Comparison of ENCODE assay signal across 8 cellular contexts in the genomic region with DNA sequence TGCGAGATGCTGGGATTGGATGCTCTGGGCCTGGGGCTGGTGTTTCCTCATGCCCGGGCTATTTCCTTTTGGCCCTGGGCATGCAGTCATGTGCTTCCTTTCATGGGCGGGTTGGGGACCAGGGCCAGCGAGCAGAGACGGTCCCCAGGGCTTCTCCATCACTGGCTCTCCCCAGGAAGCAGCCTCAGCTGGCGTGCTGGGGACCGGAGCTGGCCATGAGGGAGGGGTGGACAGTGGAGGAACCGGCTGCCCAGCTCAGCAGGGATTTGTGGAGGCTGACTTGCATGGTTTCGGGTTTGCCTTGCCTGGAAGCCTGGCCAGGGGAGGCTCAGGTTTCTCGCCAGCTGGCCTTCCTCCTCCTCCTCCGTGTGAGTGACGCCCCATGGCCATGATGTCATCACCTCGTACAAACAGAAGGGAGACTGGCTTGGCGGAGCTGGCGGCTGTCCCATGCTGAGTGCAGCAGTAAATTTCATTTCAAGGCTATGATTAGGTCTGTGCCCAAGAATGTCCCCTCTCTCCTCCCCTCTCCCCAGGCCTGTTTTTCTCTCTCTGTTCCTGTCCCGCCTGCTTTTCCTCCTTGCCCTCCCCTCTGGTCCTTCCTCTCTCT. TPM values are rescaled to one million over a fixed set of nuclear protein-coding genes. Genes with fewer than 3 reads are reported as not detected.
A peak's percentile ranks its signal among the peaks of the same experiment; 100 is the strongest.
DNase-seq lines count a peak whose midpoint lies in the region; ATAC-seq and TF ChIP-seq lines count a peak whose summit lies in the region.

No MANE protein-coding gene starts in this region.

- CTCF ChIA-PET in CD4-positive, alpha-beta T cell (lab: Charles Lee) = no interaction called here

- no peaks in the 10 kb centered on the region for H3K36me3 Mint-ChIP-seq in CD4-positive, alpha-beta T cell (ENCODE audit: low read depth)

- H3K9me3 Mint-ChIP-seq in CD4-positive, alpha-beta T cell = no peaks in the 10 kb centered on the region

- DNase-seq in DMS53 treated with DMSO at 0.1 percent for 48 hours (lab: John Stamatoyannopoulos, UW; ENCODE audit: unreplicated experiment) = peak; percentile 86
- DNase-seq in NCI-H2081 (lab: John Stamatoyannopoulos, UW) = peak; percentile 91 to 94
- peak; percentile 94 for DNase-seq in amniotic stem cell (lab: John Stamatoyannopoulos, UW)
- DNase-seq in cardiac septum (ENCODE audit: low spot score) = peak; percentile 94
- peak; percentile 87 for DNase-seq in pons (ENCODE audit: low spot score)
- no peak for DNase-seq in NCI-H1048 (lab: John Stamatoyannopoulos, UW)
- DNase-seq in CD4-positive, alpha-beta T cell = no peak

- H3K27me3 Mint-ChIP-seq in CD4-positive, alpha-beta T cell = no peaks in the 10 kb centered on the region

- no peaks in the 10 kb centered on the region for H3K27me3 ChIP-seq in CD4-positive, alpha-beta T cell (ENCODE audit: control insufficient read depth, insufficient read depth, low read length)

- no peak for ATAC-seq in HG02678 (IDR thresholded peaks at IDR 0.05; ENCODE audit: unreplicated experiment)
- ATAC-seq in CD4-positive, alpha-beta T cell (ENCODE audit: poor library complexity) = no peak

- H3K27ac ChIP-seq in CD4-positive, alpha-beta T cell (ENCODE audit: low read depth, low read length) = no peak overlapping the region

- H3K4me3 Mint-ChIP-seq in CD4-positive, alpha-beta T cell = no peak overlapping the region

- intact Hi-C loops in cardiac septum (cut with DNase I) = loop anchor here (5.0 kb wide), 2 partner anchors 38 to 52 kb away; no protein-coding TSS in a partner anchor
- intact Hi-C loops in CD4-positive, alpha-beta T cell (cut with DNase I, micrococcal nuclease) = no loop called here

- no peak overlapping the region for H3K27ac Mint-ChIP-seq in CD4-positive, alpha-beta T cell

- TF ChIP-seq CTCF in CD4-positive, alpha-beta T cell (IDR thresholded peaks at IDR 0.05) = no peak

- peaks cover 3% of the 10 kb centered on the region for H3K4me1 Mint-ChIP-seq in CD4-positive, alpha-beta T cell (ENCODE audit: low read depth)

- no peaks in the 10 kb centered on the region for H3K9me3 ChIP-seq in CD4-positive, alpha-beta T cell (ENCODE audit: control insufficient read depth, low read length)

- POLR2A ChIA-PET in CD4-positive, alpha-beta T cell (lab: Charles Lee) = no interaction called here

RNA-seq across cellular contexts. Expression of a gene that starts 8.9 kb away (rescaled TPM):
- total RNA-seq in cardiac septum = 95.5 TPM
- 1 to 10 TPM; 6.2 to 7.0 TPM for total RNA-seq in CD4-positive, alpha-beta T cell

RNA-seq across cellular contexts. Expression of a gene that starts 31.1 kb away (rescaled TPM):
- total RNA-seq in cardiac septum = 1.6 TPM
- 1 to 10 TPM; 2.6 to 2.7 TPM for total RNA-seq in CD4-positive, alpha-beta T cell

RNA-seq across cellular contexts. Expression of a gene that starts 45.7 kb away (rescaled TPM):
- 312 TPM for total RNA-seq in cardiac septum
- total RNA-seq in CD4-positive, alpha-beta T cell = 10 to 100 TPM; 38.8 to 41.0 TPM

Comparison
In these comparisons a context has a peak if more than half of its experiments do, and no peak if none do; other contexts are left out.
1. DNase-seq: peak in DMS53 treated with DMSO at 0.1 percent for 48 hours (single experiment), NCI-H2081 (2 of 2), amniotic stem cell (single experiment), cardiac septum (single experiment) and pons (single experiment); none in NCI-H1048 (single experiment) and CD4-positive, alpha-beta T cell (0 of 10).
2. RNA of a gene that starts 8.9 kb away (total RNA-seq): 95.5 TPM in cardiac septum (single experiment); 6.2 to 7.0 TPM in CD4-positive, alpha-beta T cell; every median in the first group is over 10 times any median in the second.